In the genomic region with DNA sequence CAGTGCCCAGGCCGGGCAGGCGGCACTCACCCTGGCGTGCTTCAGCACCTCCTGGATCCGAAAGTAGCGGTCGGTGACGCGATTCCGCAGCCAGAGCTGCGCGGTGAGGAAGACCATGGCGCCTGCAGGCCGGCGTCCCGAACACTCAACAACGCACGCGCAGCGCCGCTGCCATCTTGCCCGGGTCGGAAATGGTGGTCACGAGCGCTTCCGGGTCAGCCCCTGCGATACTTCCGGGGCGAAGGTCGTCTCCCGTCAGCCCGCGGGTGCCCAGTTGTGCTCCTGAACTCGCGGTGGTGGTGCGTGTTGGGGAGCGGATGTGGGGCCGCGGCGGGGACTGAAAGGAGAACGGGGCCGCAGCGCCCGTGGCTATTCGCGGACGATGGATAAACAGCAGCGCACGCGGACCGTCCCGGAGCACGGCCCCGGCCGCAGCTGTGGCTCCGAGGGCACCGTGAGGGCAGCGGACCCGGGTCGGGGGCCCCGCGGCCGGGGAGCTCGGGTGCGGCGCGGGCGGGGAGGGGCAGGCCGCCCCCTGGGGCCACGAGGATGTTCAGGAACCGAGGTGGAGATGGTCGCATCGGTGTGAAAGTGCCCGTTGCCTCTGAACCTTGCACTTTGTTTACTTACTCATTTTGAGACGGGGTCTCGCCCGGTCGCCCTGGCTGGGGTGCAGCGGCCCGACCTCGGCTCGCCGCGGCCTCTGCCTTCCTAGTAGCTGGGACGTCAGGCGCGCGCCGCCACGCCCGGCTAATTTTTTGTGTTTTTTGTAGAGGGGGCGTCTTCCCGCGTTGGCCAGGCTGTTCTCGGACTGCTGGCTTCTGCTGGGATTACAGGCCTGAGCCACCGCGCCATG, we compare ENCODE assay signal across 1 cellular context.
TF ChIP-seq lines count a peak whose summit lies in the region.

A gene (minus strand): TSS at position 193 of the 856 bp plus-strand sequence. CDS start 76 bp downstream, at position 117.

TF ChIP-seq in K562, 482 proteins besides CTCF, POLR2A, EP300 and RAD21 (continued from another document and continues in another):
- TF ChIP-seq, protein P1, sequence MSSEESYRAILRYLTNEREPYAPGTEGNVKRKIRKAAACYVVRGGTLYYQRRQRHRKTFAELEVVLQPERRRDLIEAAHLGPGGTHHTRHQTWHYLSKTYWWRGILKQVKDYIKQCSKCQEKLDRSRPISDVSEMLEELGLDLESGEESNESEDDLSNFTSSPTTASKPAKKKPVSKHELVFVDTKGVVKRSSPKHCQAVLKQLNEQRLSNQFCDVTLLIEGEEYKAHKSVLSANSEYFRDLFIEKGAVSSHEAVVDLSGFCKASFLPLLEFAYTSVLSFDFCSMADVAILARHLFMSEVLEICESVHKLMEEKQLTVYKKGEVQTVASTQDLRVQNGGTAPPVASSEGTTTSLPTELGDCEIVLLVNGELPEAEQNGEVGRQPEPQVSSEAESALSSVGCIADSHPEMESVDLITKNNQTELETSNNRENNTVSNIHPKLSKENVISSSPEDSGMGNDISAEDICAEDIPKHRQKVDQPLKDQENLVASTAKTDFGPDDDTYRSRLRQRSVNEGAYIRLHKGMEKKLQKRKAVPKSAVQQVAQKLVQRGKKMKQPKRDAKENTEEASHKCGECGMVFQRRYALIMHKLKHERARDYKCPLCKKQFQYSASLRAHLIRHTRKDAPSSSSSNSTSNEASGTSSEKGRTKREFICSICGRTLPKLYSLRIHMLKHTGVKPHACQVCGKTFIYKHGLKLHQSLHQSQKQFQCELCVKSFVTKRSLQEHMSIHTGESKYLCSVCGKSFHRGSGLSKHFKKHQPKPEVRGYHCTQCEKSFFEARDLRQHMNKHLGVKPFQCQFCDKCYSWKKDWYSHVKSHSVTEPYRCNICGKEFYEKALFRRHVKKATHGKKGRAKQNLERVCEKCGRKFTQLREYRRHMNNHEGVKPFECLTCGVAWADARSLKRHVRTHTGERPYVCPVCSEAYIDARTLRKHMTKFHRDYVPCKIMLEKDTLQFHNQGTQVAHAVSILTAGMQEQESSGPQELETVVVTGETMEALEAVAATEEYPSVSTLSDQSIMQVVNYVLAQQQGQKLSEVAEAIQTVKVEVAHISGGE (CRISPR knock-in tag; IDR thresholded peaks at IDR 0.05): peak in 2 of 3 experiments; percentile 70 to 92; a peak in 4 of 6 replicates
- TF ChIP-seq, protein P2, sequence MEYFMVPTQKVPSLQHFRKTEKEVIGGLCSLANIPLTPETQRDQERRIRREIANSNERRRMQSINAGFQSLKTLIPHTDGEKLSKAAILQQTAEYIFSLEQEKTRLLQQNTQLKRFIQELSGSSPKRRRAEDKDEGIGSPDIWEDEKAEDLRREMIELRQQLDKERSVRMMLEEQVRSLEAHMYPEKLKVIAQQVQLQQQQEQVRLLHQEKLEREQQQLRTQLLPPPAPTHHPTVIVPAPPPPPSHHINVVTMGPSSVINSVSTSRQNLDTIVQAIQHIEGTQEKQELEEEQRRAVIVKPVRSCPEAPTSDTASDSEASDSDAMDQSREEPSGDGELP (CRISPR knock-in tag; IDR thresholded peaks at IDR 0.05; ENCODE audit: borderline replicate concordance): peak; percentile 92
- 0 out of 2 replicates have a peak, but pooled peaks have one; percentile 7 for TF ChIP-seq CAMTA2 (CRISPR knock-in tag; conservative IDR thresholded peaks at IDR 0.05)
- TF ChIP-seq, protein P3, sequence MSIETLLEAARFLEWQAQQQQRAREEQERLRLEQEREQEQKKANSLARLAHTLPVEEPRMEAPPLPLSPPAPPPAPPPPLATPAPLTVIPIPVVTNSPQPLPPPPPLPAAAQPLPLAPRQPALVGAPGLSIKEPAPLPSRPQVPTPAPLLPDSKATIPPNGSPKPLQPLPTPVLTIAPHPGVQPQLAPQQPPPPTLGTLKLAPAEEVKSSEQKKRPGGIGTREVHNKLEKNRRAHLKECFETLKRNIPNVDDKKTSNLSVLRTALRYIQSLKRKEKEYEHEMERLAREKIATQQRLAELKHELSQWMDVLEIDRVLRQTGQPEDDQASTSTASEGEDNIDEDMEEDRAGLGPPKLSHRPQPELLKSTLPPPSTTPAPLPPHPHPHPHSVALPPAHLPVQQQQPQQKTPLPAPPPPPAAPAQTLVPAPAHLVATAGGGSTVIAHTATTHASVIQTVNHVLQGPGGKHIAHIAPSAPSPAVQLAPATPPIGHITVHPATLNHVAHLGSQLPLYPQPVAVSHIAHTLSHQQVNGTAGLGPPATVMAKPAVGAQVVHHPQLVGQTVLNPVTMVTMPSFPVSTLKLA (conservative IDR thresholded peaks at IDR 0.05): peak; percentile 93 to 97
- TF ChIP-seq, protein P4, sequence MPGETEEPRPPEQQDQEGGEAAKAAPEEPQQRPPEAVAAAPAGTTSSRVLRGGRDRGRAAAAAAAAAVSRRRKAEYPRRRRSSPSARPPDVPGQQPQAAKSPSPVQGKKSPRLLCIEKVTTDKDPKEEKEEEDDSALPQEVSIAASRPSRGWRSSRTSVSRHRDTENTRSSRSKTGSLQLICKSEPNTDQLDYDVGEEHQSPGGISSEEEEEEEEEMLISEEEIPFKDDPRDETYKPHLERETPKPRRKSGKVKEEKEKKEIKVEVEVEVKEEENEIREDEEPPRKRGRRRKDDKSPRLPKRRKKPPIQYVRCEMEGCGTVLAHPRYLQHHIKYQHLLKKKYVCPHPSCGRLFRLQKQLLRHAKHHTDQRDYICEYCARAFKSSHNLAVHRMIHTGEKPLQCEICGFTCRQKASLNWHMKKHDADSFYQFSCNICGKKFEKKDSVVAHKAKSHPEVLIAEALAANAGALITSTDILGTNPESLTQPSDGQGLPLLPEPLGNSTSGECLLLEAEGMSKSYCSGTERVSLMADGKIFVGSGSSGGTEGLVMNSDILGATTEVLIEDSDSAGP (CRISPR knock-in tag; IDR thresholded peaks at IDR 0.05): no peak
- TF ChIP-seq, protein P5, sequence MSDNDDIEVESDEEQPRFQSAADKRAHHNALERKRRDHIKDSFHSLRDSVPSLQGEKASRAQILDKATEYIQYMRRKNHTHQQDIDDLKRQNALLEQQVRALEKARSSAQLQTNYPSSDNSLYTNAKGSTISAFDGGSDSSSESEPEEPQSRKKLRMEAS (CRISPR knock-in tag; IDR thresholded peaks at IDR 0.05): peak; percentile 95
- TF ChIP-seq, protein P6, sequence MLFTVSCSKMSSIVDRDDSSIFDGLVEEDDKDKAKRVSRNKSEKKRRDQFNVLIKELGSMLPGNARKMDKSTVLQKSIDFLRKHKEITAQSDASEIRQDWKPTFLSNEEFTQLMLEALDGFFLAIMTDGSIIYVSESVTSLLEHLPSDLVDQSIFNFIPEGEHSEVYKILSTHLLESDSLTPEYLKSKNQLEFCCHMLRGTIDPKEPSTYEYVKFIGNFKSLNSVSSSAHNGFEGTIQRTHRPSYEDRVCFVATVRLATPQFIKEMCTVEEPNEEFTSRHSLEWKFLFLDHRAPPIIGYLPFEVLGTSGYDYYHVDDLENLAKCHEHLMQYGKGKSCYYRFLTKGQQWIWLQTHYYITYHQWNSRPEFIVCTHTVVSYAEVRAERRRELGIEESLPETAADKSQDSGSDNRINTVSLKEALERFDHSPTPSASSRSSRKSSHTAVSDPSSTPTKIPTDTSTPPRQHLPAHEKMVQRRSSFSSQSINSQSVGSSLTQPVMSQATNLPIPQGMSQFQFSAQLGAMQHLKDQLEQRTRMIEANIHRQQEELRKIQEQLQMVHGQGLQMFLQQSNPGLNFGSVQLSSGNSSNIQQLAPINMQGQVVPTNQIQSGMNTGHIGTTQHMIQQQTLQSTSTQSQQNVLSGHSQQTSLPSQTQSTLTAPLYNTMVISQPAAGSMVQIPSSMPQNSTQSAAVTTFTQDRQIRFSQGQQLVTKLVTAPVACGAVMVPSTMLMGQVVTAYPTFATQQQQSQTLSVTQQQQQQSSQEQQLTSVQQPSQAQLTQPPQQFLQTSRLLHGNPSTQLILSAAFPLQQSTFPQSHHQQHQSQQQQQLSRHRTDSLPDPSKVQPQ (CRISPR knock-in tag; IDR thresholded peaks at IDR 0.05; ENCODE audit: borderline replicate concordance): no peak
- TF ChIP-seq, protein P7, sequence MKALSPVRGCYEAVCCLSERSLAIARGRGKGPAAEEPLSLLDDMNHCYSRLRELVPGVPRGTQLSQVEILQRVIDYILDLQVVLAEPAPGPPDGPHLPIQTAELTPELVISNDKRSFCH (CRISPR knock-in tag; IDR thresholded peaks at IDR 0.05): no peak
- TF ChIP-seq, protein P7 (tag; IDR thresholded peaks at IDR 0.05): peak; percentile 56; the same call in 1 of the 2 replicates
- no peak for TF ChIP-seq CBFA2T3 (IDR thresholded peaks at IDR 0.05)
- TF ChIP-seq, protein P8, sequence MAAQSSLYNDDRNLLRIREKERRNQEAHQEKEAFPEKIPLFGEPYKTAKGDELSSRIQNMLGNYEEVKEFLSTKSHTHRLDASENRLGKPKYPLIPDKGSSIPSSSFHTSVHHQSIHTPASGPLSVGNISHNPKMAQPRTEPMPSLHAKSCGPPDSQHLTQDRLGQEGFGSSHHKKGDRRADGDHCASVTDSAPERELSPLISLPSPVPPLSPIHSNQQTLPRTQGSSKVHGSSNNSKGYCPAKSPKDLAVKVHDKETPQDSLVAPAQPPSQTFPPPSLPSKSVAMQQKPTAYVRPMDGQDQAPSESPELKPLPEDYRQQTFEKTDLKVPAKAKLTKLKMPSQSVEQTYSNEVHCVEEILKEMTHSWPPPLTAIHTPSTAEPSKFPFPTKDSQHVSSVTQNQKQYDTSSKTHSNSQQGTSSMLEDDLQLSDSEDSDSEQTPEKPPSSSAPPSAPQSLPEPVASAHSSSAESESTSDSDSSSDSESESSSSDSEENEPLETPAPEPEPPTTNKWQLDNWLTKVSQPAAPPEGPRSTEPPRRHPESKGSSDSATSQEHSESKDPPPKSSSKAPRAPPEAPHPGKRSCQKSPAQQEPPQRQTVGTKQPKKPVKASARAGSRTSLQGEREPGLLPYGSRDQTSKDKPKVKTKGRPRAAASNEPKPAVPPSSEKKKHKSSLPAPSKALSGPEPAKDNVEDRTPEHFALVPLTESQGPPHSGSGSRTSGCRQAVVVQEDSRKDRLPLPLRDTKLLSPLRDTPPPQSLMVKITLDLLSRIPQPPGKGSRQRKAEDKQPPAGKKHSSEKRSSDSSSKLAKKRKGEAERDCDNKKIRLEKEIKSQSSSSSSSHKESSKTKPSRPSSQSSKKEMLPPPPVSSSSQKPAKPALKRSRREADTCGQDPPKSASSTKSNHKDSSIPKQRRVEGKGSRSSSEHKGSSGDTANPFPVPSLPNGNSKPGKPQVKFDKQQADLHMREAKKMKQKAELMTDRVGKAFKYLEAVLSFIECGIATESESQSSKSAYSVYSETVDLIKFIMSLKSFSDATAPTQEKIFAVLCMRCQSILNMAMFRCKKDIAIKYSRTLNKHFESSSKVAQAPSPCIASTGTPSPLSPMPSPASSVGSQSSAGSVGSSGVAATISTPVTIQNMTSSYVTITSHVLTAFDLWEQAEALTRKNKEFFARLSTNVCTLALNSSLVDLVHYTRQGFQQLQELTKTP (IDR thresholded peaks at IDR 0.05; ENCODE audit: low read depth in 1 of 2, partially characterized antibody in 2 of 2): peak in 1 of 2 experiments; percentile 68
- no peak for TF ChIP-seq ZNF780A (CRISPR knock-in tag; IDR thresholded peaks at IDR 0.05)
- 0 out of 2 replicates have a peak, but pooled peaks have one; percentile 22 for TF ChIP-seq ZNF324 (CRISPR knock-in tag; IDR thresholded peaks at IDR 0.05)
- peak in 1 of 2 experiments; percentile 97; a peak in 2 of 4 replicates for TF ChIP-seq HDAC1 (IDR thresholded peaks at IDR 0.05)
- TF ChIP-seq ZNF140 (CRISPR knock-in tag; IDR thresholded peaks at IDR 0.05): no peak
- TF ChIP-seq, protein P9, sequence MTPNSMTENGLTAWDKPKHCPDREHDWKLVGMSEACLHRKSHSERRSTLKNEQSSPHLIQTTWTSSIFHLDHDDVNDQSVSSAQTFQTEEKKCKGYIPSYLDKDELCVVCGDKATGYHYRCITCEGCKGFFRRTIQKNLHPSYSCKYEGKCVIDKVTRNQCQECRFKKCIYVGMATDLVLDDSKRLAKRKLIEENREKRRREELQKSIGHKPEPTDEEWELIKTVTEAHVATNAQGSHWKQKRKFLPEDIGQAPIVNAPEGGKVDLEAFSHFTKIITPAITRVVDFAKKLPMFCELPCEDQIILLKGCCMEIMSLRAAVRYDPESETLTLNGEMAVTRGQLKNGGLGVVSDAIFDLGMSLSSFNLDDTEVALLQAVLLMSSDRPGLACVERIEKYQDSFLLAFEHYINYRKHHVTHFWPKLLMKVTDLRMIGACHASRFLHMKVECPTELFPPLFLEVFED (CRISPR knock-in tag; conservative IDR thresholded peaks at IDR 0.05): peak; percentile 85; the same call in 1 of the 2 replicates
- TF ChIP-seq, protein P10, sequence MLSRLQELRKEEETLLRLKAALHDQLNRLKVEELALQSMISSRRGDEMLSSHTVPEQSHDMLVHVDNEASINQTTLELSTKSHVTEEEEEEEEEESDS (CRISPR knock-in tag; IDR thresholded peaks at IDR 0.05): no peak
- no peak for TF ChIP-seq ZNF79 (CRISPR knock-in tag; IDR thresholded peaks at IDR 0.05; ENCODE audit: low read depth)
- TF ChIP-seq, protein P11, sequence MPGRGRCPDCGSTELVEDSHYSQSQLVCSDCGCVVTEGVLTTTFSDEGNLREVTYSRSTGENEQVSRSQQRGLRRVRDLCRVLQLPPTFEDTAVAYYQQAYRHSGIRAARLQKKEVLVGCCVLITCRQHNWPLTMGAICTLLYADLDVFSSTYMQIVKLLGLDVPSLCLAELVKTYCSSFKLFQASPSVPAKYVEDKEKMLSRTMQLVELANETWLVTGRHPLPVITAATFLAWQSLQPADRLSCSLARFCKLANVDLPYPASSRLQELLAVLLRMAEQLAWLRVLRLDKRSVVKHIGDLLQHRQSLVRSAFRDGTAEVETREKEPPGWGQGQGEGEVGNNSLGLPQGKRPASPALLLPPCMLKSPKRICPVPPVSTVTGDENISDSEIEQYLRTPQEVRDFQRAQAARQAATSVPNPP (IDR thresholded peaks at IDR 0.05; ENCODE audit: borderline replicate concordance, insufficient read depth, insufficient read length): no peak
- TF ChIP-seq, protein P12, sequence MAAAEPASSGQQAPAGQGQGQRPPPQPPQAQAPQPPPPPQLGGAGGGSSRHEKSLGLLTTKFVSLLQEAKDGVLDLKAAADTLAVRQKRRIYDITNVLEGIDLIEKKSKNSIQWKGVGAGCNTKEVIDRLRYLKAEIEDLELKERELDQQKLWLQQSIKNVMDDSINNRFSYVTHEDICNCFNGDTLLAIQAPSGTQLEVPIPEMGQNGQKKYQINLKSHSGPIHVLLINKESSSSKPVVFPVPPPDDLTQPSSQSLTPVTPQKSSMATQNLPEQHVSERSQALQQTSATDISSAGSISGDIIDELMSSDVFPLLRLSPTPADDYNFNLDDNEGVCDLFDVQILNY (CRISPR knock-in tag; IDR thresholded peaks at IDR 0.05): no peak
- peak; percentile 89 for TF ChIP-seq NFRKB (IDR thresholded peaks at IDR 0.05; ENCODE audit: low read depth)
- TF ChIP-seq HDAC2 (IDR thresholded peaks at IDR 0.05): 0 out of 2 replicates have a peak, but pooled peaks have one; percentile 15
- 0 out of 2 replicates have a peak, but pooled peaks have one; percentile 35 for TF ChIP-seq ZNF436 (CRISPR knock-in tag; IDR thresholded peaks at IDR 0.05)
- TF ChIP-seq TBP (optimal IDR thresholded peaks at IDR 0.05; ENCODE audit: low read depth, low read length): peak; percentile 94
- TF ChIP-seq SREBF2 (CRISPR knock-in tag; IDR thresholded peaks at IDR 0.05): no peak
- no peak for TF ChIP-seq ZFP36 (IDR thresholded peaks at IDR 0.05; ENCODE audit: low read depth, low read length, partially characterized antibody)
- TF ChIP-seq SMAD4 (CRISPR knock-in tag; conservative IDR thresholded peaks at IDR 0.05): peak; percentile 28; the same call in 1 of the 2 replicates
- no peak for TF ChIP-seq RAD51 (IDR thresholded peaks at IDR 0.05; ENCODE audit: borderline replicate concordance, low read depth)
- 0 out of 2 replicates have a peak, but pooled peaks have one; percentile 69 for TF ChIP-seq ZNF57 (CRISPR knock-in tag; IDR thresholded peaks at IDR 0.05)
- peak; percentile 100 for TF ChIP-seq NR2C2 (CRISPR knock-in tag; IDR thresholded peaks at IDR 0.05)
- peak; percentile 100 for TF ChIP-seq NR2C2 (tag; IDR thresholded peaks at IDR 0.05)
